37 cellular contexts compared by ENCODE assay signal in the genomic region with DNA sequence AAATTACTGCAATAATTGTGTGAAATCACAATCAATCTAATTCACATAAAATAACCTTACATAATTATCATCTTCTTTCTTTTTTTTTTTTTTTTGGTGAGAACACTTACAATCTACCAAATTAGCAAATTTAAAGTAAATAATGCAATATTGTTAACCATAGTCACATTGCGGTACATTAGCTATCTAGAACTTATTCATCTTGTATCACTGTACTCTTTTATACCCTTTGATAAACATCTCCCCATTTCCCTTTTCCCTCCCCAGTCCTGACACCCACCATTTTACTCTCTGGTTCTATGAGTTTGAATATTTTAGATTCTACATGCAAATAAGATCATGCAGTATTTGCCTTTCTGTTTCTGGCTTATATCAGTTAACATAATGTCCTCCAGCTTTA. TPM values are rescaled to one million over a fixed set of nuclear protein-coding genes. Genes with fewer than 3 reads are reported as not detected.
"Had no signal": no experiment of that assay in that cellular context is flagged by ENCODE, and none has a peak within 500 bp of the region (broad histone marks: within the 10 kb centered on the region; RNA-seq: fewer than 3 reads in every experiment).

No MANE protein-coding gene starts in this region.

- H3K27ac Mint-ChIP-seq: natural killer cell; natural killer cell treated with Interleukin-12 subunit alpha and Interleukin-12 subunit beta and Interleukin-15 and Interleukin-18, amount 100 ng/mL, for 72 hours; nephron; nephron progenitor cell; neural progenitor cell; progenitor cell of endocrine pancreas had no signal

- H3K27ac ChIP-seq: neural progenitor cell, neutrophil, ovary, pancreas, parathyroid adenoma, prostate gland, psoas muscle, right atrium auricular region, right lobe of liver, sigmoid colon, skin epidermis, spleen had no signal

- H3K9ac ChIP-seq: neural progenitor cell, parathyroid adenoma had no signal

- H3K4me2 ChIP-seq: neural progenitor cell, smooth muscle cell had no signal

- H3K4me1 ChIP-seq: neural progenitor cell, pancreas, parathyroid adenoma, prostate gland, psoas muscle, right atrium auricular region, right lobe of liver, sigmoid colon had no signal

- H3K27me3 ChIP-seq: ovary, right atrium auricular region, right lobe of liver had no signal

- H3K4me3 Mint-ChIP-seq: naive thymus-derived CD8-positive, alpha-beta T cell; natural killer cell; natural killer cell treated with Interleukin-12 subunit alpha and Interleukin-12 subunit beta and Interleukin-15 and Interleukin-18, amount 100 ng/mL, for 72 hours; nephron; nephron progenitor cell; neural crest cell; neural progenitor cell had no signal

- ATAC-seq: naive thymus-derived CD8-positive, alpha-beta T cell; natural killer cell; natural killer cell treated with Interleukin-12 subunit alpha and Interleukin-12 subunit beta and Interleukin-15 and Interleukin-18, amount 100 ng/mL, for 72 hours; pancreas; psoas muscle; right cardiac atrium; right lobe of liver; sciatic nerve had no signal

- FAIRE-seq: pancreas, small intestine had no signal

- H3K79me2 ChIP-seq: parathyroid adenoma had no signal

- H3K4me3 ChIP-seq: neural progenitor cell, ovary, pancreas, prostate gland, psoas muscle, right atrium auricular region, right lobe of liver, sigmoid colon, skin epidermis, smooth muscle cell, spleen had no signal

- DNase-seq: naive thymus-derived CD8-positive, alpha-beta T cell; natural killer cell; nephron progenitor cell; nucleus accumbens; occipital lobe; ovary; pancreas; posterior cingulate gyrus; psoas muscle; retina; right cardiac atrium; right lobe of liver; sigmoid colon; small intestine; spleen; stimulated activated CD4-positive, alpha-beta T cell treated with anti-CD3 and anti-CD28 coated beads, Interleukin-12 subunit alpha, Interleukin-12 subunit beta, amount 100 ng/mL, for 4 hours; stimulated activated CD4-positive, alpha-beta T cell treated with anti-CD3 and anti-CD28 coated beads, Interleukin-15, amount 100 ng/mL, for 24 hours; stimulated activated CD4-positive, alpha-beta T cell treated with anti-CD3 and anti-CD28 coated beads, Interleukin-1b, Interleukin-23, amount 100 ng/mL, for 48 hours; stimulated activated CD4-positive, alpha-beta T cell treated with anti-CD3 and anti-CD28 coated beads, Interleukin-2, amount 100 ng/mL, for 24 hours had no signal

- H3K36me3 ChIP-seq: neural progenitor cell, neutrophil, ovary, pancreas, prostate gland, right atrium auricular region, right lobe of liver, sigmoid colon, spleen had no signal

- H3K4me1 Mint-ChIP-seq: natural killer cell, nephron, neural crest cell had no signal

- H2AFZ ChIP-seq: neural progenitor cell, parathyroid adenoma had no signal

- H3K36me3 Mint-ChIP-seq: naive thymus-derived CD8-positive, alpha-beta T cell; natural killer cell; natural killer cell treated with Interleukin-12 subunit alpha and Interleukin-12 subunit beta and Interleukin-15 and Interleukin-18, amount 100 ng/mL, for 72 hours; neural progenitor cell had no signal

- H3K9me3 ChIP-seq: neutrophil, ovary, pancreas, prostate gland, psoas muscle, right atrium auricular region, right lobe of liver, sigmoid colon, spleen had no signal

RNA-seq across cellular contexts. Expression of gene PRAME, which starts 24.0 kb away (rescaled TPM):
- total RNA-seq: naive thymus-derived CD8-positive, alpha-beta T cell; natural killer cell; occipital lobe; omental fat pad; osteocyte; posterior vena cava; progenitor cell of endocrine pancreas; psoas muscle; pulmonary artery endothelial cell; right cardiac atrium; right lobe of liver; skeletal muscle tissue; smooth muscle cell had no signal
- polyA plus RNA-seq: naive thymus-derived CD8-positive, alpha-beta T cell; neural cell; pancreas; small intestine; smooth muscle cell had no signal
